1 cellular context compared by ENCODE assay signal in the genomic region with DNA sequence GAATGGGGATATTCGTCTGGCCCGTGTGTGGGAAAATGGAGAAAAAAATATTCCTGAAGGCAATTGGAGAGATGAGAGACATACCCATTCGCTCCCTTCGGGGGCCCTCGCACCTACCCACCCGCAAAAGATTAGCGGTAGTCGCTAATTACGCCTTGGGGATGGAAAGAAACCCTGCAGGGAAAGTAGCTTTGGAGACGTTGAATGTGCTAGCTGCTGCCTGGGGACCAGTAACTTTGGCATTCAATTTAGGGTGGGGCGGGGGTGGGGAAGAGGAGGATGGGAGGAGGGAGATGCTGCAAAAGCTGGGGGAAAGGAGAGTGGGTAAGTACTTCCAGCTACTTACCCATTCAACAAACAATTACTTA.
TF ChIP-seq lines count a peak whose summit lies in the region.

No MANE protein-coding gene starts in this region.

TF ChIP-seq in GM12878, 131 proteins besides CTCF, POLR2A, EP300 and RAD21 (continued from another document):
- TF ChIP-seq, protein P1, sequence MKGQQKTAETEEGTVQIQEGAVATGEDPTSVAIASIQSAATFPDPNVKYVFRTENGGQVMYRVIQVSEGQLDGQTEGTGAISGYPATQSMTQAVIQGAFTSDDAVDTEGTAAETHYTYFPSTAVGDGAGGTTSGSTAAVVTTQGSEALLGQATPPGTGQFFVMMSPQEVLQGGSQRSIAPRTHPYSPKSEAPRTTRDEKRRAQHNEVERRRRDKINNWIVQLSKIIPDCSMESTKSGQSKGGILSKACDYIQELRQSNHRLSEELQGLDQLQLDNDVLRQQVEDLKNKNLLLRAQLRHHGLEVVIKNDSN (IDR thresholded peaks at IDR 0.05; ENCODE audit: borderline replicate concordance, extremely low read length, insufficient read depth, low read depth, low read length), result no peak
- TF ChIP-seq NR2C1 (IDR thresholded peaks at IDR 0.05) (no peak), ZNF24 (IDR thresholded peaks at IDR 0.05) (no peak), SMC3 (IDR thresholded peaks at IDR 0.05; ENCODE audit: borderline replicate concordance, low read length) (no peak), RBBP5 (conservative IDR thresholded peaks at IDR 0.05) (no peak), FOS (IDR thresholded peaks at IDR 0.05; ENCODE audit: borderline replicate concordance, extremely low read depth, insufficient read length) (no peak), CHD2 (IDR thresholded peaks at IDR 0.05; ENCODE audit: borderline replicate concordance, low read depth, low read length) (no peak), PML (IDR thresholded peaks at IDR 0.05; ENCODE audit: low read length) (no peak), NFXL1 (IDR thresholded peaks at IDR 0.05; ENCODE audit: borderline replicate concordance) (no peak), SMAD1 (IDR thresholded peaks at IDR 0.05; ENCODE audit: low read depth, partially characterized antibody) (no peak), DPF2 (IDR thresholded peaks at IDR 0.05) (no peak), ATF7 (IDR thresholded peaks at IDR 0.05; ENCODE audit: low read depth) (no peak)
- TF ChIP-seq, protein P2, sequence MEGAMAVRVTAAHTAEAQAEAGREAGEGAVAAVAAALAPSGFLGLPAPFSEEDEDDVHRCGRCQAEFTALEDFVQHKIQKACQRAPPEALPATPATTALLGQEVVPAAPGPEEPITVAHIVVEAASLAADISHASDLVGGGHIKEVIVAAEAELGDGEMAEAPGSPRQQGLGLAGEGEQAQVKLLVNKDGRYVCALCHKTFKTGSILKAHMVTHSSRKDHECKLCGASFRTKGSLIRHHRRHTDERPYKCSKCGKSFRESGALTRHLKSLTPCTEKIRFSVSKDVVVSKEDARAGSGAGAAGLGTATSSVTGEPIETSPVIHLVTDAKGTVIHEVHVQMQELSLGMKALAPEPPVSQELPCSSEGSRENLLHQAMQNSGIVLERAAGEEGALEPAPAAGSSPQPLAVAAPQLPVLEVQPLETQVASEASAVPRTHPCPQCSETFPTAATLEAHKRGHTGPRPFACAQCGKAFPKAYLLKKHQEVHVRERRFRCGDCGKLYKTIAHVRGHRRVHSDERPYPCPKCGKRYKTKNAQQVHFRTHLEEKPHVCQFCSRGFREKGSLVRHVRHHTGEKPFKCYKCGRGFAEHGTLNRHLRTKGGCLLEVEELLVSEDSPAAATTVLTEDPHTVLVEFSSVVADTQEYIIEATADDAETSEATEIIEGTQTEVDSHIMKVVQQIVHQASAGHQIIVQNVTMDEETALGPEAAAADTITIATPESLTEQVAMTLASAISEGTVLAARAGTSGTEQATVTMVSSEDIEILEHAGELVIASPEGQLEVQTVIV (IDR thresholded peaks at IDR 0.05; ENCODE audit: borderline replicate concordance, partially characterized antibody), result no peak
- TF ChIP-seq, protein P3, sequence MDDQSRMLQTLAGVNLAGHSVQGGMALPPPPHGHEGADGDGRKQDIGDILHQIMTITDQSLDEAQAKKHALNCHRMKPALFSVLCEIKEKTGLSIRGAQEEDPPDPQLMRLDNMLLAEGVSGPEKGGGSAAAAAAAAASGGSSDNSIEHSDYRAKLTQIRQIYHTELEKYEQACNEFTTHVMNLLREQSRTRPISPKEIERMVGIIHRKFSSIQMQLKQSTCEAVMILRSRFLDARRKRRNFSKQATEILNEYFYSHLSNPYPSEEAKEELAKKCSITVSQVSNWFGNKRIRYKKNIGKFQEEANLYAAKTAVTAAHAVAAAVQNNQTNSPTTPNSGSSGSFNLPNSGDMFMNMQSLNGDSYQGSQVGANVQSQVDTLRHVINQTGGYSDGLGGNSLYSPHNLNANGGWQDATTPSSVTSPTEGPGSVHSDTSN (IDR thresholded peaks at IDR 0.05; ENCODE audit: insufficient replicate concordance, low read depth, low read length), result no peak
- TF ChIP-seq, protein P4, sequence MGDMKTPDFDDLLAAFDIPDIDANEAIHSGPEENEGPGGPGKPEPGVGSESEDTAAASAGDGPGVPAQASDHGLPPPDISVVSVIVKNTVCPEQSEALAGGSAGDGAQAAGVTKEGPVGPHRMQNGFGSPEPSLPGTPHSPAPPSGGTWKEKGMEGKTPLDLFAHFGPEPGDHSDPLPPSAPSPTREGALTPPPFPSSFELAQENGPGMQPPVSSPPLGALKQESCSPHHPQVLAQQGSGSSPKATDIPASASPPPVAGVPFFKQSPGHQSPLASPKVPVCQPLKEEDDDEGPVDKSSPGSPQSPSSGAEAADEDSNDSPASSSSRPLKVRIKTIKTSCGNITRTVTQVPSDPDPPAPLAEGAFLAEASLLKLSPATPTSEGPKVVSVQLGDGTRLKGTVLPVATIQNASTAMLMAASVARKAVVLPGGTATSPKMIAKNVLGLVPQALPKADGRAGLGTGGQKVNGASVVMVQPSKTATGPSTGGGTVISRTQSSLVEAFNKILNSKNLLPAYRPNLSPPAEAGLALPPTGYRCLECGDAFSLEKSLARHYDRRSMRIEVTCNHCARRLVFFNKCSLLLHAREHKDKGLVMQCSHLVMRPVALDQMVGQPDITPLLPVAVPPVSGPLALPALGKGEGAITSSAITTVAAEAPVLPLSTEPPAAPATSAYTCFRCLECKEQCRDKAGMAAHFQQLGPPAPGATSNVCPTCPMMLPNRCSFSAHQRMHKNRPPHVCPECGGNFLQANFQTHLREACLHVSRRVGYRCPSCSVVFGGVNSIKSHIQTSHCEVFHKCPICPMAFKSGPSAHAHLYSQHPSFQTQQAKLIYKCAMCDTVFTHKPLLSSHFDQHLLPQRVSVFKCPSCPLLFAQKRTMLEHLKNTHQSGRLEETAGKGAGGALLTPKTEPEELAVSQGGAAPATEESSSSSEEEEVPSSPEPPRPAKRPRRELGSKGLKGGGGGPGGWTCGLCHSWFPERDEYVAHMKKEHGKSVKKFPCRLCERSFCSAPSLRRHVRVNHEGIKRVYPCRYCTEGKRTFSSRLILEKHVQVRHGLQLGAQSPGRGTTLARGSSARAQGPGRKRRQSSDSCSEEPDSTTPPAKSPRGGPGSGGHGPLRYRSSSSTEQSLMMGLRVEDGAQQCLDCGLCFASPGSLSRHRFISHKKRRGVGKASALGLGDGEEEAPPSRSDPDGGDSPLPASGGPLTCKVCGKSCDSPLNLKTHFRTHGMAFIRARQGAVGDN (IDR thresholded peaks at IDR 0.05), result no peak
